Comparison of ENCODE assay signal across 20 cellular contexts in the genomic region with DNA sequence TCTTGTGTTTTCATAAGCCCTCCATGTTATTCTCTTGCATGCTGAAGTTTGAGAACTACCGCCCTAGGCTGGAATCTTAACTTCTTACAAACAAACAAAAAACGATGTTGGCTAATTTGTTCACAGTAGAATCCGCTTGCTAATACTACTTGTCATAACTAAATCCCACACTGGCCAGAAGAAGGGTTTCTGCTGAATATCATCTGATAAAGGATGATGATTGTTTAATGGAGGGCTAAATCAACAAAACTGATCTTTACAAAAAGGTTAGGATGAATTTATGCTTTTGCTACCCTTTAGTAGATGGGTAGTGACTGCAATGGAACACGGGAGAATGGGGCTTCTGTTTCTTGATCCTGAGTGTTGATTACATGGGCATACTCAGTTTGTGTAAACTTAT. TPM values are rescaled to one million over a fixed set of nuclear protein-coding genes. Genes with fewer than 3 reads are reported as not detected.
DNase-seq lines count a peak whose midpoint lies in the region; ATAC-seq, FAIRE-seq and TF ChIP-seq lines count a peak whose summit lies in the region.
"Had no signal": no experiment of that assay in that cellular context is flagged by ENCODE, and none has a peak within 500 bp of the region (broad histone marks: within the 10 kb centered on the region; RNA-seq: fewer than 3 reads in every experiment).

No MANE protein-coding gene starts in this region.

- TF ChIP-seq RAD21 in HepG2 (CRISPR knock-in tag; IDR thresholded peaks at IDR 0.05): no peak

- TF ChIP-seq CTCF in HepG2 (CRISPR knock-in tag; IDR thresholded peaks at IDR 0.05) (no peak), right lobe of liver (IDR thresholded peaks at IDR 0.05) (no peak)

- no peaks in the 10 kb centered on the region for H3K79me2 ChIP-seq in HepG2 (ENCODE audit: insufficient read depth, low read length)

- H3K4me1 ChIP-seq in HepG2 (ENCODE audit: insufficient read depth, low read length) (no peaks in the 10 kb centered on the region), right lobe of liver (no peaks in the 10 kb centered on the region), stomach smooth muscle (ENCODE audit: control insufficient read depth, insufficient read depth, low read length) (peaks cover 6% of the 10 kb centered on the region)
- H3K4me1 ChIP-seq: A549 had no signal

- H3K4me2 ChIP-seq in HepG2 (ENCODE audit: low read depth, low read length): no peak overlapping the region
- H3K4me2 ChIP-seq: A549 had no signal

- H3K27ac ChIP-seq in HepG2 (ENCODE audit: extremely low read length, insufficient read depth, low read length) (no peak overlapping the region), right lobe of liver (no peak overlapping the region), stomach smooth muscle (ENCODE audit: low read length) (peak overlapping the region; percentile 7)
- H3K27ac ChIP-seq: 22Rv1, A549 had no signal

- intact Hi-C loops in HepG2 (cut with micrococcal nuclease; ENCODE audit: unreplicated experiment) (loop anchor here (5.0 kb wide), 1 partner anchor 1289 kb away; the partner anchor contains the start of gene AGA), right lobe of liver (cut with DNase I) (no loop called here)

- peak overlapping the region; percentile 29 for H2AFZ ChIP-seq in HepG2 (ENCODE audit: low read length)

- CTCF ChIA-PET in HepG2 (lab: Yijun Ruan, JAX; ENCODE audit: low intra/inter-chr PET ratio, low total read pairs): no interaction called here

- H3K27me3 ChIP-seq in HepG2 (ENCODE audit: control insufficient read depth in 1 of 2, insufficient read depth in 2 of 2, low read length in 2 of 2) (no peaks in the 10 kb centered on the region), right lobe of liver (no peaks in the 10 kb centered on the region), stomach smooth muscle (ENCODE audit: control insufficient read depth in 1 of 2, insufficient read depth in 2 of 2, low read length in 2 of 2) (no peaks in the 10 kb centered on the region), H7 (ENCODE audit: control insufficient read depth, insufficient read depth, low read length) (no peaks in the 10 kb centered on the region)

- no peak for ATAC-seq in HepG2
- no peak for ATAC-seq in right lobe of liver
- ATAC-seq: A549 had no signal

- 2% methylated on average over 4 of the region's 4 CpGs for WGBS in HepG2 (ENCODE audit: low lambda C conversion rate)
- WGBS in right lobe of liver (ENCODE audit: insufficient coverage, low coverage, low lambda C conversion rate, missing lambda C conversion rate): 80% methylated on average over 4 of the region's 4 CpGs

- no peak for TF ChIP-seq POLR2A in HepG2 (IDR thresholded peaks at IDR 0.05; ENCODE audit: insufficient read depth in 1 of 2, low read depth in 2 of 2, low read length in 2 of 2)
- no peak for TF ChIP-seq POLR2A in right lobe of liver (IDR thresholded peaks at IDR 0.05)

- H3K9me3 ChIP-seq in HepG2 (ENCODE audit: low read length) (no peaks in the 10 kb centered on the region), right lobe of liver (no peaks in the 10 kb centered on the region), stomach smooth muscle (ENCODE audit: control insufficient read depth in 2 of 2, low read length in 2 of 2) (no peaks in the 10 kb centered on the region)
- H3K9me3 ChIP-seq: A549 had no signal

- no peaks in the 10 kb centered on the region for H4K20me1 ChIP-seq in HepG2 (ENCODE audit: insufficient read depth, low read length)

- H3K9ac ChIP-seq in HepG2 (ENCODE audit: insufficient read depth, low read depth, low read length): no peak overlapping the region
- no peak overlapping the region for H3K9ac ChIP-seq in stomach smooth muscle (ENCODE audit: low read length in 2 of 2)

- H3K4me3 ChIP-seq in HepG2 (replicated peaks in 1 of 3; ENCODE audit: insufficient read depth in 1 of 3, low read depth in 2 of 3, low read length in 3 of 3): no peak overlapping the region
- H3K4me3 ChIP-seq in right lobe of liver: no peak overlapping the region
- H3K4me3 ChIP-seq in stomach smooth muscle (ENCODE audit: low read length in 2 of 2): no peak overlapping the region
- no peak overlapping the region for H3K4me3 ChIP-seq in H7 (ENCODE audit: insufficient read depth, low read depth, low read length)
- H3K4me3 ChIP-seq: A549 had no signal

- no peaks in the 10 kb centered on the region for H3K36me3 ChIP-seq in HepG2 (replicated peaks in 1 of 2; ENCODE audit: control insufficient read depth in 1 of 2, insufficient read depth in 2 of 2, low read length in 2 of 2)
- H3K36me3 ChIP-seq in right lobe of liver: no peaks in the 10 kb centered on the region
- H3K36me3 ChIP-seq in stomach smooth muscle (ENCODE audit: control insufficient read depth in 2 of 2, insufficient read depth in 2 of 2, low read length in 2 of 2): no peaks in the 10 kb centered on the region
- no peaks in the 10 kb centered on the region for H3K36me3 ChIP-seq in H7 (replicated peaks; ENCODE audit: control insufficient read depth, insufficient read depth, low read length)

- BruUV-seq in HepG2 (replicated peaks; lab: Mats Ljungman, UMichigan): no TSS peak

- in situ Hi-C loops in HepG2 (cut with HindIII; ENCODE audit: extremely low pct_ligation_motif_present, low pct_unique_long_range_greater_than_20kb): no loop called here

- POLR2A ChIA-PET in HepG2 (lab: Yijun Ruan, JAX): no interaction called here

- no peak for DNase-seq in HepG2 (ENCODE audit: low spot score)
- no peak for DNase-seq in right lobe of liver
- peak; percentile 79 for DNase-seq in amniotic epithelial cell (ENCODE audit: low read depth)
- DNase-seq in left kidney (ENCODE audit: low read depth, low spot score): peak; percentile 1
- DNase-seq in C1 segment of cervical spinal cord (lab: John Stamatoyannopoulos, UW): no peak
- no peak for DNase-seq in H7
- DNase-seq in stimulated activated CD4-positive, alpha-beta T cell treated with anti-CD3 and anti-CD28 coated beads, Interleukin-1b, Interleukin-23, amount 100 ng/mL, for 48 hours: no peak
- DNase-seq: AML-193; CD4-positive, alpha-beta memory T cell; DMS153; DMS79; GDM1; HCEC 1CT; HFFc6 had no signal

- no peak for TF ChIP-seq EP300 in HepG2 (IDR thresholded peaks at IDR 0.05; ENCODE audit: low read depth in 2 of 2, low read length in 2 of 2)
- TF ChIP-seq EP300 in HepG2 (CRISPR knock-in tag; IDR thresholded peaks at IDR 0.05; ENCODE audit: borderline replicate concordance): no peak

- FAIRE-seq in HepG2 (lab: Jason Lieb, UNC): no peak
- FAIRE-seq: A549, H1, HTR-8/SVneo had no signal

TF ChIP-seq in HepG2, 621 proteins besides CTCF, POLR2A, EP300 and RAD21 (continues in another document):
- TF ChIP-seq ARID3A (IDR thresholded peaks at IDR 0.05; ENCODE audit: low read depth, low read length) (no peak), TOPORS (CRISPR knock-in tag; IDR thresholded peaks at IDR 0.05) (no peak), ZNF678 (CRISPR knock-in tag; IDR thresholded peaks at IDR 0.05) (no peak), U2AF2 (IDR thresholded peaks at IDR 0.05; ENCODE audit: low read depth, low read length) (no peak), ATM (IDR thresholded peaks at IDR 0.05; ENCODE audit: borderline replicate concordance) (no peak)
- TF ChIP-seq, protein P1, sequence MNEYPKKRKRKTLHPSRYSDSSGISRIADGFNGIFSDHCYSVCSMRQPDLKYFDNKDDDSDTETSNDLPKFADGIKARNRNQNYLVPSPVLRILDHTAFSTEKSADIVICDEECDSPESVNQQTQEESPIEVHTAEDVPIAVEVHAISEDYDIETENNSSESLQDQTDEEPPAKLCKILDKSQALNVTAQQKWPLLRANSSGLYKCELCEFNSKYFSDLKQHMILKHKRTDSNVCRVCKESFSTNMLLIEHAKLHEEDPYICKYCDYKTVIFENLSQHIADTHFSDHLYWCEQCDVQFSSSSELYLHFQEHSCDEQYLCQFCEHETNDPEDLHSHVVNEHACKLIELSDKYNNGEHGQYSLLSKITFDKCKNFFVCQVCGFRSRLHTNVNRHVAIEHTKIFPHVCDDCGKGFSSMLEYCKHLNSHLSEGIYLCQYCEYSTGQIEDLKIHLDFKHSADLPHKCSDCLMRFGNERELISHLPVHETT (CRISPR knock-in tag; conservative IDR thresholded peaks at IDR 0.05): no peak

RNA-seq across cellular contexts. Expression of gene SPATA4, which starts 42.3 kb away (rescaled TPM):
- total RNA-seq in HepG2 (2016; rRNA removed; fragmentation: Illumina TruSeq; extraction: Trizol): not detected in 2 replicates
- not detected in 2 replicates for total RNA-seq in HepG2 (2016; cell fraction: cytosol; rRNA removed; fragmentation: Illumina TruSeq; extraction: Trizol; ENCODE audit: low read depth)
- total RNA-seq in HepG2 (2016; cell fraction: insoluble cytoplasmic fraction; rRNA removed; fragmentation: Illumina TruSeq; extraction: Trizol): not detected in 2 replicates
- not detected in 2 replicates for total RNA-seq in HepG2 (2016; cell fraction: membrane; rRNA removed; fragmentation: Illumina TruSeq; extraction: Trizol)
- not detected in 2 replicates for total RNA-seq in HepG2 (2016; cell fraction: nucleus; rRNA removed; fragmentation: Illumina TruSeq; extraction: Trizol)
- polyA plus RNA-seq in HepG2 (2011; rRNA removed): not detected in 2 replicates
- polyA plus RNA-seq in HepG2 (2011; cell fraction: cytosol; rRNA removed): not detected in 2 replicates
- not detected in 2 replicates for polyA plus RNA-seq in HepG2 (2011; cell fraction: nucleus; rRNA removed)
- polyA plus RNA-seq in HepG2 (2012): not detected in 2 replicates
- not detected in 2 replicates for polyA plus RNA-seq in HepG2 (2016; cell fraction: cytosol; fragmentation: Illumina TruSeq; extraction: Trizol; ENCODE audit: low read depth)
- polyA plus RNA-seq in HepG2 (2016; cell fraction: insoluble cytoplasmic fraction; fragmentation: Illumina TruSeq; extraction: Trizol; ENCODE audit: low read depth): not detected in 2 replicates
- not detected in 2 replicates for polyA plus RNA-seq in HepG2 (2016; cell fraction: membrane; fragmentation: Illumina TruSeq; extraction: Trizol; ENCODE audit: low read depth)
- not detected in 2 replicates for polyA plus RNA-seq in HepG2 (2016; cell fraction: nucleus; fragmentation: Illumina TruSeq; extraction: Trizol; ENCODE audit: insufficient read depth, low read depth)
- polyA minus RNA-seq in HepG2 (2011; rRNA and poly(A)+ RNA removed; ENCODE audit: low replicate concordance): not detected in 2 replicates
- not detected in 2 replicates for polyA minus RNA-seq in HepG2 (2011; cell fraction: cytosol; rRNA and poly(A)+ RNA removed)
- polyA minus RNA-seq in HepG2 (2011; cell fraction: nucleus; rRNA and poly(A)+ RNA removed): not detected in 2 replicates
- total RNA-seq in right lobe of liver: not detected
- not detected in 2 replicates for total RNA-seq in H7 (2014; rRNA removed; shearing (Covaris generic))
- total RNA-seq: CD4-positive, alpha-beta memory T cell; H1 had no signal
- polyA plus RNA-seq: CD14-positive monocyte; CD4-positive, alpha-beta memory T cell; H1 had no signal

Comparison
In these comparisons a context has a peak if more than half of its experiments do, and no peak if none do; other contexts are left out.
1. DNase-seq: peak in amniotic epithelial cell (single experiment) and left kidney (single experiment); none in HepG2 (single experiment), right lobe of liver (0 of 3), C1 segment of cervical spinal cord (0 of 14), H7 (single experiment) and stimulated activated CD4-positive, alpha-beta T cell treated with anti-CD3 and anti-CD28 coated beads, Interleukin-1b, Interleukin-23, amount 100 ng/mL, for 48 hours (single experiment).